In genomic region chr7:25754333-25754732, GRCh38 we compare ENCODE assay signal across 1 cellular context.
TF ChIP-seq lines count a peak whose summit lies in the region.

No MANE protein-coding gene starts in this region.

TF ChIP-seq in GM23338, 12 proteins besides CTCF, POLR2A, EP300 and RAD21 (continued from another document):
- no peak for TF ChIP-seq EZH2phosphoT487 (IDR thresholded peaks at IDR 0.05; ENCODE audit: unreplicated experiment)
- TF ChIP-seq EZH2 (IDR thresholded peaks at IDR 0.05; ENCODE audit: low read depth, unreplicated experiment), result no peak
- TF ChIP-seq CREB1 (CRISPR knock-in tag; IDR thresholded peaks at IDR 0.05; ENCODE audit: low read depth), result no peak
- no peak for TF ChIP-seq ZNF114 (CRISPR knock-in tag; IDR thresholded peaks at IDR 0.05)
- TF ChIP-seq JUNB (IDR thresholded peaks at IDR 0.05; ENCODE audit: unreplicated experiment), result no peak
- TF ChIP-seq POLR2AphosphoS5 (IDR thresholded peaks at IDR 0.05; ENCODE audit: low read depth), result no peak
- TF ChIP-seq ZNF331 (CRISPR knock-in tag; IDR thresholded peaks at IDR 0.05; ENCODE audit: low read depth), result no peak
